In genomic region chr10:59872892-59873463, GRCh38 we compare ENCODE assay signal across 1 cellular context.
TF ChIP-seq lines count a peak whose summit lies in the region.

No MANE protein-coding gene starts in this region.

TF ChIP-seq in K562, 482 proteins besides CTCF, POLR2A, EP300 and RAD21 (continued from another document and continues in another):
- TF ChIP-seq ZNF518B (CRISPR knock-in tag; IDR thresholded peaks at IDR 0.05) (no peak), SIN3B (IDR thresholded peaks at IDR 0.05; ENCODE audit: low read depth) (no peak), MNT (conservative IDR thresholded peaks at IDR 0.05) (0 out of 4 replicates have a peak, but pooled peaks of 1 of the 2 experiments have one; percentile 21), ZNF395 (CRISPR knock-in tag; IDR thresholded peaks at IDR 0.05) (peak; percentile 54; the same call in 1 of the 2 replicates), ZNF584 (CRISPR knock-in tag; IDR thresholded peaks at IDR 0.05; ENCODE audit: low read depth) (0 out of 2 replicates have a peak, but pooled peaks have one; percentile 29), NR2C2 (CRISPR knock-in tag; IDR thresholded peaks at IDR 0.05) (no peak), NR2C2 (tag; IDR thresholded peaks at IDR 0.05) (no peak; the same call in 1 of the 2 replicates), ATF3 (IDR thresholded peaks at IDR 0.05) (peak; percentile 60; the same call in 1 of the 2 replicates), ATF3 (CRISPR knock-in tag; conservative IDR thresholded peaks at IDR 0.05) (no peak), TCF3 (CRISPR knock-in tag; IDR thresholded peaks at IDR 0.05) (no peak), ZNF175 (CRISPR knock-in tag; IDR thresholded peaks at IDR 0.05; ENCODE audit: low read depth) (peak; percentile 84), NR2C1 (IDR thresholded peaks at IDR 0.05) (no peak), NR2C1 (tag; IDR thresholded peaks at IDR 0.05) (peak; percentile 40; the same call in 1 of the 2 replicates), ZNF316 (IDR thresholded peaks at IDR 0.05) (peak; percentile 36; the same call in 1 of the 2 replicates), MGA (IDR thresholded peaks at IDR 0.05) (0 out of 2 replicates have a peak, but pooled peaks have one; percentile 25), DACH1 (IDR thresholded peaks at IDR 0.05; ENCODE audit: partially characterized antibody) (no peak), FOXA3 (CRISPR knock-in tag; conservative IDR thresholded peaks at IDR 0.05 in 1 of 2, IDR thresholded peaks at IDR 0.05 in 1 of 2) (no peak), E2F6 (IDR thresholded peaks at IDR 0.05; ENCODE audit: borderline replicate concordance in 1 of 2, extremely low read depth in 1 of 2, insufficient read depth in 1 of 2, insufficient read length in 1 of 2, low read depth in 1 of 2, low read length in 1 of 2, poor library complexity in 1 of 2, severe bottlenecking in 1 of 2) (no peak), FOXK2 (conservative IDR thresholded peaks at IDR 0.05 in 1 of 2, IDR thresholded peaks at IDR 0.05 in 1 of 2; ENCODE audit: low read depth in 2 of 2) (0 out of 4 replicates have a peak, but pooled peaks of 1 of the 2 experiments have one; percentile 13), BRD4 (IDR thresholded peaks at IDR 0.05) (no peak), ATF7 (IDR thresholded peaks at IDR 0.05) (peak; percentile 92), TEAD1 (CRISPR knock-in tag; IDR thresholded peaks at IDR 0.05) (peak in 1 of 2 experiments; percentile 48; a peak in 1 of 4 replicates), ID3 (CRISPR knock-in tag; IDR thresholded peaks at IDR 0.05) (no peak), ID3 (tag; IDR thresholded peaks at IDR 0.05) (no peak), ZBED1 (IDR thresholded peaks at IDR 0.05) (no peak), USF2 (CRISPR knock-in tag; IDR thresholded peaks at IDR 0.05) (peak; percentile 74), ZEB2 (IDR thresholded peaks at IDR 0.05) (0 out of 2 replicates have a peak, but pooled peaks have one; percentile 13), ETS2 (tag; IDR thresholded peaks at IDR 0.05; ENCODE audit: borderline replicate concordance, poor library complexity, severe bottlenecking) (no peak), TSHZ1 (CRISPR knock-in tag; IDR thresholded peaks at IDR 0.05) (no peak), MTF1 (CRISPR knock-in tag; IDR thresholded peaks at IDR 0.05; ENCODE audit: borderline replicate concordance) (no peak)
